ENCODE assay signal across 1 cellular context in genomic region chr20:19757487-19757972, GRCh38.
TF ChIP-seq lines count a peak whose summit lies in the region.

No MANE protein-coding gene starts in this region.

TF ChIP-seq in HepG2, 621 proteins besides CTCF, POLR2A, EP300 and RAD21 (continued from another document and continues in another):
- TF ChIP-seq PAXIP1 (CRISPR knock-in tag; conservative IDR thresholded peaks at IDR 0.05): no peak
- peak; percentile 55; the same call in 1 of the 2 replicates for TF ChIP-seq NFKB2 (CRISPR knock-in tag; IDR thresholded peaks at IDR 0.05; ENCODE audit: borderline replicate concordance)
- no peak for TF ChIP-seq RERE (CRISPR knock-in tag; IDR thresholded peaks at IDR 0.05; ENCODE audit: low read depth)
- no peak for TF ChIP-seq LCORL (IDR thresholded peaks at IDR 0.05)
- peak; percentile 64; the same call in 1 of the 2 replicates for TF ChIP-seq LCORL (CRISPR knock-in tag; IDR thresholded peaks at IDR 0.05)
- TF ChIP-seq ZNF646 (CRISPR knock-in tag; IDR thresholded peaks at IDR 0.05): no peak
- TF ChIP-seq MTF1 (CRISPR knock-in tag; IDR thresholded peaks at IDR 0.05): no peak
- no peak for TF ChIP-seq ZNF720 (CRISPR knock-in tag; IDR thresholded peaks at IDR 0.05)
- TF ChIP-seq ZNF407 (CRISPR knock-in tag; IDR thresholded peaks at IDR 0.05; ENCODE audit: not compliant biosample characterization): no peak
- no peak for TF ChIP-seq ZNF558 (CRISPR knock-in tag; IDR thresholded peaks at IDR 0.05; ENCODE audit: borderline replicate concordance)
- TF ChIP-seq SMAD1 (CRISPR knock-in tag; IDR thresholded peaks at IDR 0.05; ENCODE audit: borderline replicate concordance, low read depth): no peak; the same call in 1 of the 2 replicates
- no peak for TF ChIP-seq POLR2AphosphoS2 (IDR thresholded peaks at IDR 0.05; ENCODE audit: low read depth, low read length)
- no peak for TF ChIP-seq SNAPC2 (CRISPR knock-in tag; IDR thresholded peaks at IDR 0.05)
- TF ChIP-seq MIER3 (CRISPR knock-in tag; IDR thresholded peaks at IDR 0.05; ENCODE audit: borderline replicate concordance): no peak
- no peak for TF ChIP-seq NCOR1 (IDR thresholded peaks at IDR 0.05; ENCODE audit: borderline replicate concordance, low read length)
- TF ChIP-seq ZNF383 (CRISPR knock-in tag; IDR thresholded peaks at IDR 0.05; ENCODE audit: borderline replicate concordance): no peak
- TF ChIP-seq THAP8 (CRISPR knock-in tag; IDR thresholded peaks at IDR 0.05; ENCODE audit: borderline replicate concordance): peak; percentile 92; the same call in 1 of the 2 replicates
- no peak for TF ChIP-seq ZSCAN30 (CRISPR knock-in tag; IDR thresholded peaks at IDR 0.05)
- TF ChIP-seq ZNF234 (CRISPR knock-in tag; conservative IDR thresholded peaks at IDR 0.05): no peak
- no peak for TF ChIP-seq HNF4G (IDR thresholded peaks at IDR 0.05; ENCODE audit: borderline replicate concordance, low read depth, low read length)
- TF ChIP-seq HNF4G (CRISPR knock-in tag; IDR thresholded peaks at IDR 0.05; ENCODE audit: borderline replicate concordance, low read depth): no peak; the same call in 1 of the 2 replicates
